14 cellular contexts compared by ENCODE assay signal in the genomic region with DNA sequence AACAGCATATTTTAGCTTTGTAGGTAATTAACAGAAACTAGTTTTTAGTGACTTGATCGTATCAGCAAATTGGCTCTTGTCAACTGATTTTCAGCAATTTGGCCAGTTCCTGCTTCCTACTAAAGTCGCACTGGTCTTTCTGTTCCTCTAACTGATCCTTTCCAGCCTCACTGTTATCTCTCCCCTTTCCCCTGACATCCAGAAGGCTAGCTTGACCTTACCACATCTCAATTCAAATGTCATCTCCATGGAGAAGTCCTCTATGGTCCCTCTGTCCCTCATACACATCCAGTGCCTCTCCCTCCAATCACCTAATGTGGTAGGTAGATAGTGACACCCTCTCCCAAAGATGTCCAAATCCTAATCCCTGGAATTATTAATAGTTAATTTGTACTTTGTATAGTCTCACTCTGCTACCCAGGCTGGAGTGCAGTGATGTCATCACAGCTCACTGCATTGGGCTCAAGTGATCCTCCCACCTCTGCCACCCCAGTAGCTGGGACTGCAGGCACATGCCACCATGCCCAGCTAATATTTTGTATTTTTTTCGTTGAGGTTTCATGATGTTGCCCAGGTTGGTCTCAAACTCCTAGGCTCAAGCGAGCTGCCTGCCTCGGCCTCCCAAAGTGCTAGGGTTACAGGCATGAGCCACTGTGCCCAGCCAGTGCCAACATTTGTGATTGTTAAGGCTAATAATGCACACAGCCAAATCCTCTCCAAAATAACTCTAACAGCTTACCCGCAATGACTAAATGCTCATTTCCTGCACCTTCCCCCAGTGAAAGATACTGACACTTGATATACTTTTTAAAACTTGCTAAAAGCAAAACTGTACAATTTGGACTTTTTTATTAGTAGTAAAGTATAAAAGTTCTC. TPM values are rescaled to one million over a fixed set of nuclear protein-coding genes. Genes with fewer than 3 reads are reported as not detected.
DNase-seq lines count a peak whose midpoint lies in the region; ATAC-seq, FAIRE-seq and TF ChIP-seq lines count a peak whose summit lies in the region.
"Had no signal": no experiment of that assay in that cellular context is flagged by ENCODE, and none has a peak within 500 bp of the region (broad histone marks: within the 10 kb centered on the region; RNA-seq: fewer than 3 reads in every experiment).

No MANE protein-coding gene starts in this region.

- in situ Hi-C loops in IMR-90 (cut with MboI; ENCODE audit: low sequenced_read_pairs) = no loop called here

- H3K4me1 ChIP-seq in BLaER1 treated with 17β-estradiol and CSF1 and Interleukin-3, amounts not matched to agents 10 nM and 100 nM = peaks cover 14 to 25% (median 18%) of the 10 kb centered on the region in 10 experiments
- H3K4me1 ChIP-seq in IMR-90 (ENCODE audit: control insufficient read depth, insufficient read depth, low read length) (peaks cover 8% of the 10 kb centered on the region), BE2C (no peaks in the 10 kb centered on the region)

- H2BK5ac ChIP-seq in IMR-90 (ENCODE audit: low read depth, low read length, poor library complexity, severe bottlenecking) = no peak overlapping the region

- H3K36me3 Mint-ChIP-seq in activated naive CD8-positive, alpha-beta T cell treated with anti-CD3 and anti-CD28 coated beads for 36 hours = peaks cover 10% of the 10 kb centered on the region
- H3K36me3 Mint-ChIP-seq: stimulated activated naive B cell treated with anti-CD40 and anti-IgM and Interleukin-4, amounts not matched to agents 10 μg/mL and 1 μg/mL and 100 μg/mL, for 72 hours had no signal

- H3K9ac ChIP-seq in BLaER1 treated with 17β-estradiol and CSF1 and Interleukin-3, amounts not matched to agents 10 nM and 100 nM = no peak overlapping the region
- H3K9ac ChIP-seq in IMR-90 (ENCODE audit: low read depth, low read length) = no peak overlapping the region

- WGBS in IMR-90 (ENCODE audit: extremely low coverage in 2 of 2, insufficient read length in 1 of 2), 2 experiments = 100% methylated on average over 1 of the region's 6 CpGs; no CpG with 5 or more reads in 1 of the 2 experiments

- TF ChIP-seq POLR2A in GM12892 (IDR thresholded peaks at IDR 0.05; ENCODE audit: low read depth, low read length) = no peak
- TF ChIP-seq POLR2A in IMR-90 (IDR thresholded peaks at IDR 0.05; ENCODE audit: low read depth, low read length) = no peak

- no TSS peak for BruUV-seq in IMR-90 (replicated peaks; lab: Mats Ljungman, UMichigan)

- POLR2A ChIA-PET in IMR-90 (lab: Charles Lee; ENCODE audit: unreplicated experiment) = no interaction called here

- H3K4me1 Mint-ChIP-seq in activated naive CD8-positive, alpha-beta T cell treated with anti-CD3 and anti-CD28 coated beads for 36 hours = peaks cover 34% of the 10 kb centered on the region

- no peaks in the 10 kb centered on the region for H3K9me3 Mint-ChIP-seq in activated naive CD8-positive, alpha-beta T cell treated with anti-CD3 and anti-CD28 coated beads for 36 hours
- H3K9me3 Mint-ChIP-seq: stimulated activated naive B cell treated with anti-CD40 and anti-IgM and Interleukin-4, amounts not matched to agents 10 μg/mL and 1 μg/mL and 100 μg/mL, for 72 hours had no signal

- no peak overlapping the region for H3K56ac ChIP-seq in IMR-90 (ENCODE audit: extremely low read depth, insufficient read depth, low read length)

- H3K4me3 Mint-ChIP-seq in activated naive CD8-positive, alpha-beta T cell treated with anti-CD3 and anti-CD28 coated beads for 36 hours = peak overlapping the region; percentile 38
- H3K4me3 Mint-ChIP-seq: stimulated activated naive B cell treated with anti-CD40 and anti-IgM and Interleukin-4, amounts not matched to agents 10 μg/mL and 1 μg/mL and 100 μg/mL, for 72 hours had no signal

- no peaks in the 10 kb centered on the region for H3K27me3 Mint-ChIP-seq in activated naive CD8-positive, alpha-beta T cell treated with anti-CD3 and anti-CD28 coated beads for 36 hours
- H3K27me3 Mint-ChIP-seq: stimulated activated naive B cell treated with anti-CD40 and anti-IgM and Interleukin-4, amounts not matched to agents 10 μg/mL and 1 μg/mL and 100 μg/mL, for 72 hours had no signal

- no peak for TF ChIP-seq RAD21 in IMR-90 (IDR thresholded peaks at IDR 0.05; ENCODE audit: low read length)

- H2AK5ac ChIP-seq in IMR-90 (ENCODE audit: low read depth, low read length) = peak overlapping the region; percentile 38; the same call in 1 of the 2 replicates

- no peak for ATAC-seq in IMR-90 (ENCODE audit: low read depth)
- ATAC-seq in HG02678 (IDR thresholded peaks at IDR 0.05; ENCODE audit: unreplicated experiment) = no peak

- no peak overlapping the region for H4K5ac ChIP-seq in IMR-90 (ENCODE audit: low read depth, low read length)

- H3K18ac ChIP-seq in IMR-90 (ENCODE audit: low read depth, low read length) = peak overlapping the region; percentile 48; the same call in 1 of the 2 replicates

- H2BK20ac ChIP-seq in IMR-90 (ENCODE audit: low read depth, low read length) = peak overlapping the region; percentile 32; the same call in 1 of the 2 replicates

- H3K14ac ChIP-seq in IMR-90 (replicated peaks; ENCODE audit: low read depth, low read length) = 0 out of 2 replicates have a peak overlapping the region, but pooled peaks have one; percentile 53

- peak overlapping the region; percentile 2 for H3K27ac Mint-ChIP-seq in activated naive CD8-positive, alpha-beta T cell treated with anti-CD3 and anti-CD28 coated beads for 36 hours
- H3K27ac Mint-ChIP-seq: stimulated activated naive B cell treated with anti-CD40 and anti-IgM and Interleukin-4, amounts not matched to agents 10 μg/mL and 1 μg/mL and 100 μg/mL, for 72 hours had no signal

- H3K9me1 ChIP-seq in IMR-90 (ENCODE audit: insufficient read depth, low read length) = peaks cover 3% of the 10 kb centered on the region

- H3K23ac ChIP-seq in IMR-90 (ENCODE audit: low read depth, low read length) = peak overlapping the region; percentile 34; the same call in 1 of the 2 replicates

- CTCF ChIA-PET in IMR-90 (lab: Yijun Ruan, JAX) = no interaction called here

- H3K27ac ChIP-seq in BLaER1 treated with 17β-estradiol and CSF1 and Interleukin-3, amounts not matched to agents 10 nM and 100 nM = no peak overlapping the region
- no peak overlapping the region for H3K27ac ChIP-seq in IMR-90 (ENCODE audit: insufficient read depth, low read length)

- no peak for TF ChIP-seq CTCF in IMR-90 (conservative IDR thresholded peaks at IDR 0.05; ENCODE audit: low read depth, low read length)
- no peak for TF ChIP-seq CTCF in BE2C (IDR thresholded peaks at IDR 0.05; ENCODE audit: low read depth, low read length)
- no peak for TF ChIP-seq CTCF in GM20000 (IDR thresholded peaks at IDR 0.05; ENCODE audit: extremely low read depth, missing control alignments)

- no peak overlapping the region for H3K4ac ChIP-seq in IMR-90 (ENCODE audit: low read depth, low read length)

- no peak overlapping the region for H3K4me3 ChIP-seq in BLaER1 treated with 17β-estradiol and CSF1 and Interleukin-3, amounts not matched to agents 10 nM and 100 nM
- no peak overlapping the region for H3K4me3 ChIP-seq in IMR-90 (ENCODE audit: insufficient read depth, low read depth, low read length)
- no peak overlapping the region for H3K4me3 ChIP-seq in BE2C (ENCODE audit: low read depth, low read length)

- H2AK9ac ChIP-seq in IMR-90 (replicated peaks; ENCODE audit: low read depth, low read length, poor library complexity) = peak overlapping the region; percentile 75

- no peaks in the 10 kb centered on the region for H3K9me3 ChIP-seq in BLaER1 treated with 17β-estradiol and CSF1 and Interleukin-3, amounts not matched to agents 10 nM and 100 nM (replicated peaks in 1 of 11)
- H3K9me3 ChIP-seq in IMR-90 (ENCODE audit: control insufficient read depth, insufficient read depth, low read length) (no peaks in the 10 kb centered on the region), BE2C (no peaks in the 10 kb centered on the region)

- no peak overlapping the region for H2AFZ ChIP-seq in IMR-90 (replicated peaks; ENCODE audit: low read length, poor library complexity)

- no peak overlapping the region for H4K91ac ChIP-seq in IMR-90 (ENCODE audit: insufficient read depth, low read depth, low read length)

- H3K36me3 ChIP-seq in BLaER1 treated with 17β-estradiol and CSF1 and Interleukin-3, amounts not matched to agents 10 nM and 100 nM = no peaks in the 10 kb centered on the region
- no peaks in the 10 kb centered on the region for H3K36me3 ChIP-seq in IMR-90 (ENCODE audit: control insufficient read depth, insufficient read depth, low read length)
- no peaks in the 10 kb centered on the region for H3K36me3 ChIP-seq in BE2C

- intact Hi-C loops in IMR-90 (cut with micrococcal nuclease) = loop anchor here (1.0 kb wide), 1 partner anchor 12 kb away; no protein-coding TSS in a partner anchor

- H3K4me2 ChIP-seq in BLaER1 treated with 17β-estradiol and CSF1 and Interleukin-3, amounts not matched to agents 10 nM and 100 nM = peak overlapping the region; percentile 43 to 73 (median 59)
- H3K4me2 ChIP-seq in IMR-90 (ENCODE audit: low read depth, low read length) = no peak overlapping the region

- H2BK120ac ChIP-seq in IMR-90 (ENCODE audit: low read depth, low read length) = no peak overlapping the region

- H4K20me1 ChIP-seq in BLaER1 treated with 17β-estradiol and CSF1 and Interleukin-3, amounts not matched to agents 10 nM and 100 nM = no peaks in the 10 kb centered on the region
- H4K20me1 ChIP-seq in IMR-90 (ENCODE audit: insufficient read depth, low read length) = peaks cover 10% of the 10 kb centered on the region

- dilution Hi-C loops in IMR-90 (cut with HindIII; ENCODE audit: low sequenced_read_pairs, unreplicated experiment) = no loop called here

- no peak overlapping the region for H4K8ac ChIP-seq in IMR-90 (ENCODE audit: low read depth in 2 of 2, low read length in 2 of 2)

- peaks cover 17 to 36% of the 10 kb centered on the region in 2 experiments for H3K79me1 ChIP-seq in IMR-90 (ENCODE audit: low read depth in 1 of 2, low read length in 2 of 2)

- DNase-seq in GM12892 (ENCODE audit: insufficient read length) = no peak
- no peak for DNase-seq in IMR-90
- no peak for DNase-seq in activated naive CD8-positive, alpha-beta T cell treated with anti-CD3 and anti-CD28 coated beads for 36 hours
- DNase-seq in BE2C = no peak
- no peak for DNase-seq in GM20000 (ENCODE audit: low spot score)
- DNase-seq in HT-29 (ENCODE audit: low spot score) = no peak
- DNase-seq: NCI-H1092; NCI-H524; nucleus accumbens; SIG-M5; stimulated activated naive B cell treated with anti-CD40 and anti-IgM and Interleukin-4, amounts not matched to agents 10 μg/mL and 1 μg/mL and 100 μg/mL, for 72 hours had no signal

- peak; percentile 56 for FAIRE-seq in GM12892 (lab: Jason Lieb, UNC)
- FAIRE-seq: astrocyte had no signal

- H2BK15ac ChIP-seq in IMR-90 (ENCODE audit: low read depth, low read length) = 0 out of 3 replicates have a peak overlapping the region, but pooled peaks have one; percentile 46

- no peaks in the 10 kb centered on the region for H3K27me3 ChIP-seq in BLaER1 treated with 17β-estradiol and CSF1 and Interleukin-3, amounts not matched to agents 10 nM and 100 nM
- H3K27me3 ChIP-seq in IMR-90 (ENCODE audit: control insufficient read depth, insufficient read depth, low read length) = no peaks in the 10 kb centered on the region
- 0 out of 2 replicates have a peak, but pooled peaks cover 5% of the 10 kb centered on the region for H3K27me3 ChIP-seq in BE2C

RNA-seq across cellular contexts. Expression of gene PSTPIP2, which starts 16.9 kb away (rescaled TPM):
- 27.2 TPM for polyA plus RNA-seq in GM12892 (2012; ENCODE audit: missing spikeins)
- total RNA-seq in IMR-90 (2012; rRNA removed) = 10.4 and 14.4 TPM in 2 replicates
- polyA plus RNA-seq in IMR-90 (2012; rRNA removed) = 10.2 and 12.4 TPM in 2 replicates
- 4.4 and 6.6 TPM in 2 replicates for polyA plus RNA-seq in IMR-90 (2012; cell fraction: cytosol; rRNA removed)
- polyA plus RNA-seq in IMR-90 (2012; cell fraction: nucleus; rRNA removed; ENCODE audit: low replicate concordance) = 5.0 and 26.6 TPM in 2 replicates
- total RNA-seq in activated naive CD8-positive, alpha-beta T cell treated with anti-CD3 and anti-CD28 coated beads for 36 hours = 10 to 100 TPM; 21.6 to 22.0 TPM
- polyA plus RNA-seq in BE2C (2012; ENCODE audit: insufficient read depth, insufficient read length, low read depth) = 0.15 TPM
- total RNA-seq in HT-29 (2014; rRNA removed; shearing (Covaris generic)) = 0.13 TPM in 1 of 2 replicates, not detected in the other

RNA-seq across cellular contexts. Expression of gene ATP5F1A, which starts 42.9 kb away (rescaled TPM):
- 415 TPM for polyA plus RNA-seq in GM12892 (2012; ENCODE audit: missing spikeins)
- 1,085 and 1,283 TPM in 2 replicates for total RNA-seq in IMR-90 (2012; rRNA removed)
- 515 and 543 TPM in 2 replicates for polyA plus RNA-seq in IMR-90 (2012; rRNA removed)
- polyA plus RNA-seq in IMR-90 (2012; cell fraction: cytosol; rRNA removed) = 309 and 561 TPM in 2 replicates
- polyA plus RNA-seq in IMR-90 (2012; cell fraction: nucleus; rRNA removed; ENCODE audit: low replicate concordance) = 157 and 333 TPM in 2 replicates
- 100 to 1,000 TPM; 519 to 526 TPM for total RNA-seq in activated naive CD8-positive, alpha-beta T cell treated with anti-CD3 and anti-CD28 coated beads for 36 hours
- polyA plus RNA-seq in BE2C (2012; ENCODE audit: insufficient read depth, insufficient read length, low read depth) = 344 TPM
- total RNA-seq in HT-29 (2014; rRNA removed; shearing (Covaris generic)) = 240 and 262 TPM in 2 replicates

RNA-seq across cellular contexts. Expression of gene HAUS1, which starts 49.0 kb away (rescaled TPM):
- 74.3 TPM for polyA plus RNA-seq in GM12892 (2012; ENCODE audit: missing spikeins)
- total RNA-seq in IMR-90 (2012; rRNA removed) = 25.3 and 32.2 TPM in 2 replicates
- polyA plus RNA-seq in IMR-90 (2012; rRNA removed) = 33.4 and 55.0 TPM in 2 replicates
- 3.9 and 5.2 TPM in 2 replicates for polyA plus RNA-seq in IMR-90 (2012; cell fraction: cytosol; rRNA removed)
- 0.58 and 6.2 TPM in 2 replicates for polyA plus RNA-seq in IMR-90 (2012; cell fraction: nucleus; rRNA removed; ENCODE audit: low replicate concordance)
- total RNA-seq in activated naive CD8-positive, alpha-beta T cell treated with anti-CD3 and anti-CD28 coated beads for 36 hours = 10 to 100 TPM; 61.1 to 66.3 TPM
- polyA plus RNA-seq in BE2C (2012; ENCODE audit: insufficient read depth, insufficient read length, low read depth) = 12.7 TPM
- total RNA-seq in HT-29 (2014; rRNA removed; shearing (Covaris generic)) = 21.3 and 25.4 TPM in 2 replicates

Comparison
In these comparisons a context has a peak if more than half of its experiments do, and no peak if none do; other contexts are left out.
1. RNA of gene PSTPIP2, which starts 16.9 kb away (total RNA-seq): 21.6 to 22.0 TPM in activated naive CD8-positive, alpha-beta T cell treated with anti-CD3 and anti-CD28 coated beads for 36 hours and 10.4 to 14.4 TPM in IMR-90; 0.13 TPM in HT-29; every median in the first group is over 10 times any median in the second.